In the genomic region with DNA sequence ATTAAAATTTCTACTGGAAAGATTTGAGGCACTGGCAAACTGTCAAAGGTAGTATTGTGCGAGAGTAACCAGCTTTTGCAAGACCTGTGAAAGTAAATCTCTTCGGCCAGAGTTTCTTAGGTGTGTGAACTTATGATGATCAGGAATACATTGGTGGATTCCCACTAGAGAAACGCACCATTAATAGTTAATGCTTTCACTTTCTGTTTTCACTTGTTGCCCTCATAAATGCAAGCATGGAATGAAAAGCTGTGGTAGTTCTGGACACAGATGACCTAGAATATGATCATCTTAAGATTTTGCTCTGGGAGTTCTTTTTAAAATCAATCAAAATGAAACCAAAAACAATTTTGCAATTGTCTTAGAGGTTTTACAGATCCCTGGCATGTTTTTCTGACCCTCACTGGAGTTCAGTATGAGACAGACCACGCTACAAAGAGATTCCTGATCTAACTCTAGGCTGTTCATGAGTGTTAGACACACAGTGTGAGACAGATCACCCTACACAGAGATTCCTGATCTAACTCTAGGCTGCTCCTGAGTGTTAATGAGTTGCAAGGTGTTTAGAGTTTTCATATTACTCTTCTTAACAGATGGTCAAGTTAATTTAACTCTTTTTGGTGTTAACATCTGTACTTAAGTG, we compare ENCODE assay signal across 8 cellular contexts.
DNase-seq lines count a peak whose midpoint lies in the region; ATAC-seq and TF ChIP-seq lines count a peak whose summit lies in the region.

No MANE protein-coding gene starts in this region.

- H3K4me1 ChIP-seq in lower lobe of right lung: peaks cover 17% of the 10 kb centered on the region
- H3K4me1 ChIP-seq in OCI-LY7 (ENCODE audit: insufficient read depth, low read length, poor library complexity, severe bottlenecking): no peaks in the 10 kb centered on the region

- H3K27ac ChIP-seq in lower lobe of right lung: peak overlapping the region; percentile 53
- no peak overlapping the region for H3K27ac ChIP-seq in OCI-LY7 (ENCODE audit: low read depth, low read length, poor library complexity, severe bottlenecking)

- TF ChIP-seq CTCF in lower lobe of right lung (IDR thresholded peaks at IDR 0.05) (no peak), OCI-LY7 (conservative IDR thresholded peaks at IDR 0.05; ENCODE audit: low read length) (no peak)

- POLR2A ChIA-PET in OCI-LY7 (lab: Charles Lee): interaction anchor here (0.6 kb wide), 2 partner anchors 145 to 777 kb away, joined by 3 read pairs; no protein-coding TSS in a partner anchor

- DNase-seq in GM03348 (ENCODE audit: low spot score) (peak; percentile 24), SK-N-DZ (ENCODE audit: low spot score) (peak; percentile 50), lower lobe of right lung (no peak), KG1 (lab: John Stamatoyannopoulos, UW) (no peak), putamen (ENCODE audit: low spot score) (no peak), OCI-LY7 (ENCODE audit: low spot score) (no peak)
- DNase-seq in stimulated activated CD4-positive, alpha-beta T cell treated with anti-CD3 and anti-CD28 coated beads, Interleukin-4, amount 100 ng/mL, for 1 hour: no peak

- H3K79me2 ChIP-seq in OCI-LY7 (ENCODE audit: insufficient read depth, low read depth, low read length): no peaks in the 10 kb centered on the region

- no TSS peak for BruUV-seq in OCI-LY7 (replicated peaks; lab: Mats Ljungman, UMichigan)

- no peak overlapping the region for H2AFZ ChIP-seq in OCI-LY7 (ENCODE audit: low read length)

- H3K36me3 ChIP-seq in lower lobe of right lung: peaks cover 21% of the 10 kb centered on the region
- no peaks in the 10 kb centered on the region for H3K36me3 ChIP-seq in OCI-LY7 (ENCODE audit: insufficient read depth, low read length)

- H3K27me3 ChIP-seq in lower lobe of right lung (ENCODE audit: low read depth): no peaks in the 10 kb centered on the region

- peak overlapping the region; percentile 33 for H3K4me3 ChIP-seq in lower lobe of right lung
- no peak overlapping the region for H3K4me3 ChIP-seq in OCI-LY7 (ENCODE audit: low read depth, low read length, poor library complexity, severe bottlenecking)

- H3K4me2 ChIP-seq in OCI-LY7 (ENCODE audit: low read length): no peak overlapping the region

- H3K9me3 ChIP-seq in lower lobe of right lung (no peaks in the 10 kb centered on the region), OCI-LY7 (ENCODE audit: low read length) (no peaks in the 10 kb centered on the region)

- CTCF ChIA-PET in OCI-LY7 (lab: Charles Lee; ENCODE audit: unreplicated experiment): no interaction called here

- H3K9me2 ChIP-seq in OCI-LY7 (ENCODE audit: insufficient read depth, low read length): no peaks in the 10 kb centered on the region

- ATAC-seq in GM21619 (IDR thresholded peaks at IDR 0.05; ENCODE audit: unreplicated experiment) (peak; percentile 67), lower lobe of right lung (peak; percentile 54 to 66)

- H4K20me1 ChIP-seq in OCI-LY7 (ENCODE audit: insufficient read depth, low read length): no peaks in the 10 kb centered on the region

- intact Hi-C loops in lower lobe of right lung (cut with DNase I) (no loop called here), OCI-LY7 (cut with micrococcal nuclease; ENCODE audit: unreplicated experiment) (no loop called here)

Comparison
In these comparisons a context has a peak if more than half of its experiments do, and no peak if none do; other contexts are left out.
1. DNase-seq: peak in GM03348 (single experiment) and SK-N-DZ (single experiment); none in lower lobe of right lung (single experiment), KG1 (single experiment), putamen (single experiment), stimulated activated CD4-positive, alpha-beta T cell treated with anti-CD3 and anti-CD28 coated beads, Interleukin-4, amount 100 ng/mL, for 1 hour (single experiment) and OCI-LY7 (single experiment).